Comparison of ENCODE assay signal across 1 cellular context in genomic region chr1:202805886-202806511, GRCh38.
TF ChIP-seq lines count a peak whose summit lies in the region.

No MANE protein-coding gene starts in this region.

TF ChIP-seq in K562, 482 proteins besides CTCF, POLR2A, EP300 and RAD21 (continued from another document and continues in another):
- TF ChIP-seq, protein P1, sequence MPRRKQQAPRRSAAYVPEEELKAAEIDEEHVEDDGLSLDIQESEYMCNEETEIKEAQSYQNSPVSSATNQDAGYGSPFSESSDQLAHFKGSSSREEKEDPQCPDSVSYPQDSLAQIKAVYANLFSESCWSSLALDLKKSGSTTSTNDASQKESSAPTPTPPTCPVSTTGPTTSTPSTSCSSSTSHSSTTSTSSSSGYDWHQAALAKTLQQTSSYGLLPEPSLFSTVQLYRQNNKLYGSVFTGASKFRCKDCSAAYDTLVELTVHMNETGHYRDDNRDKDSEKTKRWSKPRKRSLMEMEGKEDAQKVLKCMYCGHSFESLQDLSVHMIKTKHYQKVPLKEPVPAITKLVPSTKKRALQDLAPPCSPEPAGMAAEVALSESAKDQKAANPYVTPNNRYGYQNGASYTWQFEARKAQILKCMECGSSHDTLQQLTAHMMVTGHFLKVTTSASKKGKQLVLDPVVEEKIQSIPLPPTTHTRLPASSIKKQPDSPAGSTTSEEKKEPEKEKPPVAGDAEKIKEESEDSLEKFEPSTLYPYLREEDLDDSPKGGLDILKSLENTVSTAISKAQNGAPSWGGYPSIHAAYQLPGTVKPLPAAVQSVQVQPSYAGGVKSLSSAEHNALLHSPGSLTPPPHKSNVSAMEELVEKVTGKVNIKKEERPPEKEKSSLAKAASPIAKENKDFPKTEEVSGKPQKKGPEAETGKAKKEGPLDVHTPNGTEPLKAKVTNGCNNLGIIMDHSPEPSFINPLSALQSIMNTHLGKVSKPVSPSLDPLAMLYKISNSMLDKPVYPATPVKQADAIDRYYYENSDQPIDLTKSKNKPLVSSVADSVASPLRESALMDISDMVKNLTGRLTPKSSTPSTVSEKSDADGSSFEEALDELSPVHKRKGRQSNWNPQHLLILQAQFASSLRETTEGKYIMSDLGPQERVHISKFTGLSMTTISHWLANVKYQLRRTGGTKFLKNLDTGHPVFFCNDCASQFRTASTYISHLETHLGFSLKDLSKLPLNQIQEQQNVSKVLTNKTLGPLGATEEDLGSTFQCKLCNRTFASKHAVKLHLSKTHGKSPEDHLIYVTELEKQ (CRISPR knock-in tag; IDR thresholded peaks at IDR 0.05) = peak; percentile 72; the same call in 1 of the 2 replicates
- TF ChIP-seq KAT8 (IDR thresholded peaks at IDR 0.05; ENCODE audit: low read depth) (peak; percentile 88), BRF1 (IDR thresholded peaks at IDR 0.05; ENCODE audit: borderline replicate concordance, extremely low read depth, insufficient read length) (no peak), FOXK2 (conservative IDR thresholded peaks at IDR 0.05 in 1 of 2, IDR thresholded peaks at IDR 0.05 in 1 of 2; ENCODE audit: low read depth in 2 of 2) (0 out of 4 replicates have a peak, but pooled peaks of 1 of the 2 experiments have one; percentile 18), PCBP2 (IDR thresholded peaks at IDR 0.05; ENCODE audit: low read depth, low read length, poor library complexity, severe bottlenecking) (no peak), CHAMP1 (IDR thresholded peaks at IDR 0.05) (no peak), ZNF584 (CRISPR knock-in tag; IDR thresholded peaks at IDR 0.05; ENCODE audit: low read depth) (peak; percentile 97), MTA2 (IDR thresholded peaks at IDR 0.05; ENCODE audit: low read depth) (no peak), CHD1 (IDR thresholded peaks at IDR 0.05; ENCODE audit: low read length) (peak; percentile 41), YY1 (IDR thresholded peaks at IDR 0.05; ENCODE audit: borderline replicate concordance in 1 of 3, control insufficient read depth in 1 of 3, extremely low read depth in 1 of 3, insufficient read depth in 3 of 3, insufficient read length in 1 of 3, insufficient replicate concordance in 2 of 3, low read depth in 1 of 3, low read length in 2 of 3) (peak; percentile 16 to 90 (median 49)), ZSCAN29 (IDR thresholded peaks at IDR 0.05) (no peak), BDP1 (IDR thresholded peaks at IDR 0.05; ENCODE audit: insufficient read depth, insufficient read length) (no peak), ZNF318 (IDR thresholded peaks at IDR 0.05; ENCODE audit: borderline replicate concordance in 1 of 2, low read depth in 1 of 2) (no peak), ZNF75A (CRISPR knock-in tag; IDR thresholded peaks at IDR 0.05) (no peak), EZH2 (IDR thresholded peaks at IDR 0.05; ENCODE audit: borderline replicate concordance, low read depth, low read length) (no peak), MYC (IDR thresholded peaks at IDR 0.05; ENCODE audit: low read depth, low read length) (no peak), MYC (CRISPR knock-in tag; IDR thresholded peaks at IDR 0.05; ENCODE audit: borderline replicate concordance, low read depth) (no peak; the same call in 1 of the 2 replicates), FUS (optimal IDR thresholded peaks at IDR 0.05; ENCODE audit: low read depth, low read length) (no peak), HDAC1 (IDR thresholded peaks at IDR 0.05) (0 out of 4 replicates have a peak, but pooled peaks of 1 of the 2 experiments have one; percentile 8), NR3C1 (CRISPR knock-in tag; IDR thresholded peaks at IDR 0.05) (no peak), MBD2 (IDR thresholded peaks at IDR 0.05; ENCODE audit: borderline replicate concordance, low read depth) (no peak)
- TF ChIP-seq, protein P2, sequence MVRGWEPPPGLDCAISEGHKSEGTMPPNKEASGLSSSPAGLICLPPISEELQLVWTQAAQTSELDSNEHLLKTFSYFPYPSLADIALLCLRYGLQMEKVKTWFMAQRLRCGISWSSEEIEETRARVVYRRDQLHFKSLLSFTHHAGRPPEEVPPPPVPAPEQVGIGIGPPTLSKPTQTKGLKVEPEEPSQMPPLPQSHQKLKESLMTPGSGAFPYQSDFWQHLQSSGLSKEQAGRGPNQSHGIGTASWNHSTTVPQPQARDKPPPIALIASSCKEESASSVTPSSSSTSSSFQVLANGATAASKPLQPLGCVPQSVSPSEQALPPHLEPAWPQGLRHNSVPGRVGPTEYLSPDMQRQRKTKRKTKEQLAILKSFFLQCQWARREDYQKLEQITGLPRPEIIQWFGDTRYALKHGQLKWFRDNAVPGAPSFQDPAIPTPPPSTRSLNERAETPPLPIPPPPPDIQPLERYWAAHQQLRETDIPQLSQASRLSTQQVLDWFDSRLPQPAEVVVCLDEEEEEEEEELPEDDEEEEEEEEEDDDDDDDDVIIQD (CRISPR knock-in tag; IDR thresholded peaks at IDR 0.05) = peak; percentile 76; the same call in 1 of the 2 replicates
- TF ChIP-seq, protein P3, sequence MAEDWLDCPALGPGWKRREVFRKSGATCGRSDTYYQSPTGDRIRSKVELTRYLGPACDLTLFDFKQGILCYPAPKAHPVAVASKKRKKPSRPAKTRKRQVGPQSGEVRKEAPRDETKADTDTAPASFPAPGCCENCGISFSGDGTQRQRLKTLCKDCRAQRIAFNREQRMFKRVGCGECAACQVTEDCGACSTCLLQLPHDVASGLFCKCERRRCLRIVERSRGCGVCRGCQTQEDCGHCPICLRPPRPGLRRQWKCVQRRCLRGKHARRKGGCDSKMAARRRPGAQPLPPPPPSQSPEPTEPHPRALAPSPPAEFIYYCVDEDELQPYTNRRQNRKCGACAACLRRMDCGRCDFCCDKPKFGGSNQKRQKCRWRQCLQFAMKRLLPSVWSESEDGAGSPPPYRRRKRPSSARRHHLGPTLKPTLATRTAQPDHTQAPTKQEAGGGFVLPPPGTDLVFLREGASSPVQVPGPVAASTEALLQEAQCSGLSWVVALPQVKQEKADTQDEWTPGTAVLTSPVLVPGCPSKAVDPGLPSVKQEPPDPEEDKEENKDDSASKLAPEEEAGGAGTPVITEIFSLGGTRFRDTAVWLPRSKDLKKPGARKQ (CRISPR knock-in tag; IDR thresholded peaks at IDR 0.05) = no peak
- TF ChIP-seq, protein P4, sequence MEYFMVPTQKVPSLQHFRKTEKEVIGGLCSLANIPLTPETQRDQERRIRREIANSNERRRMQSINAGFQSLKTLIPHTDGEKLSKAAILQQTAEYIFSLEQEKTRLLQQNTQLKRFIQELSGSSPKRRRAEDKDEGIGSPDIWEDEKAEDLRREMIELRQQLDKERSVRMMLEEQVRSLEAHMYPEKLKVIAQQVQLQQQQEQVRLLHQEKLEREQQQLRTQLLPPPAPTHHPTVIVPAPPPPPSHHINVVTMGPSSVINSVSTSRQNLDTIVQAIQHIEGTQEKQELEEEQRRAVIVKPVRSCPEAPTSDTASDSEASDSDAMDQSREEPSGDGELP (CRISPR knock-in tag; IDR thresholded peaks at IDR 0.05; ENCODE audit: borderline replicate concordance) = no peak
- TF ChIP-seq, protein P5, sequence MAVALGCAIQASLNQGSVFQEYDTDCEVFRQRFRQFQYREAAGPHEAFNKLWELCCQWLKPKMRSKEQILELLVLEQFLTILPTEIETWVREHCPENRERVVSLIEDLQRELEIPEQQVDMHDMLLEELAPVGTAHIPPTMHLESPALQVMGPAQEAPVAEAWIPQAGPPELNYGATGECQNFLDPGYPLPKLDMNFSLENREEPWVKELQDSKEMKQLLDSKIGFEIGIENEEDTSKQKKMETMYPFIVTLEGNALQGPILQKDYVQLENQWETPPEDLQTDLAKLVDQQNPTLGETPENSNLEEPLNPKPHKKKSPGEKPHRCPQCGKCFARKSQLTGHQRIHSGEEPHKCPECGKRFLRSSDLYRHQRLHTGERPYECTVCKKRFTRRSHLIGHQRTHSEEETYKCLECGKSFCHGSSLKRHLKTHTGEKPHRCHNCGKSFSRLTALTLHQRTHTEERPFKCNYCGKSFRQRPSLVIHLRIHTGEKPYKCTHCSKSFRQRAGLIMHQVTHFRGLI (CRISPR knock-in tag; IDR thresholded peaks at IDR 0.05) = peak; percentile 81; the same call in 1 of the 2 replicates
